Comparison of ENCODE assay signal across 14 cellular contexts in genomic region chr2:3260959-3261358, GRCh38.
DNase-seq lines count a peak whose midpoint lies in the region; ATAC-seq and TF ChIP-seq lines count a peak whose summit lies in the region.
"Had no signal": no experiment of that assay in that cellular context is flagged by ENCODE, and none has a peak within 500 bp of the region (broad histone marks: within the 10 kb centered on the region; RNA-seq: fewer than 3 reads in every experiment).

No MANE protein-coding gene starts in this region.

- H3K4me3 Mint-ChIP-seq in brain = no peak overlapping the region
- no peak overlapping the region for H3K4me3 Mint-ChIP-seq in osteocyte (ENCODE audit: unreplicated experiment)
- H3K4me3 Mint-ChIP-seq in activated naive CD4-positive, alpha-beta T cell treated with anti-CD3 and anti-CD28 coated beads, Interleukin-2, amount 10 ng/mL, durations not matched to agents 7 days and 5 days = no peak overlapping the region
- H3K4me3 Mint-ChIP-seq: CD4-positive, alpha-beta T cell; H9 had no signal

- no peak for ATAC-seq in GM19035 (IDR thresholded peaks at IDR 0.05; ENCODE audit: unreplicated experiment)
- ATAC-seq: K562 had no signal

- H3K36me3 Mint-ChIP-seq in brain = no peaks in the 10 kb centered on the region
- peaks cover 6% of the 10 kb centered on the region for H3K36me3 Mint-ChIP-seq in osteocyte (ENCODE audit: unreplicated experiment)
- peaks cover 6% of the 10 kb centered on the region for H3K36me3 Mint-ChIP-seq in activated naive CD4-positive, alpha-beta T cell treated with anti-CD3 and anti-CD28 coated beads, Interleukin-2, amount 10 ng/mL, durations not matched to agents 7 days and 5 days

- no peaks in the 10 kb centered on the region for H3K9me3 Mint-ChIP-seq in brain
- no peaks in the 10 kb centered on the region for H3K9me3 Mint-ChIP-seq in osteocyte (ENCODE audit: unreplicated experiment)
- no peaks in the 10 kb centered on the region for H3K9me3 Mint-ChIP-seq in activated naive CD4-positive, alpha-beta T cell treated with anti-CD3 and anti-CD28 coated beads, Interleukin-2, amount 10 ng/mL, durations not matched to agents 7 days and 5 days
- H3K9me3 Mint-ChIP-seq: CD4-positive, alpha-beta T cell; H9 had no signal

- TF ChIP-seq CTCF in brain (conservative IDR thresholded peaks at IDR 0.05) (no peak), osteocyte (IDR thresholded peaks at IDR 0.05) (no peak)

- H3K27me3 Mint-ChIP-seq in brain (no peaks in the 10 kb centered on the region), osteocyte (ENCODE audit: unreplicated experiment) (no peaks in the 10 kb centered on the region)
- H3K27me3 Mint-ChIP-seq in activated naive CD4-positive, alpha-beta T cell treated with anti-CD3 and anti-CD28 coated beads, Interleukin-2, amount 10 ng/mL, durations not matched to agents 7 days and 5 days = no peaks in the 10 kb centered on the region
- H3K27me3 Mint-ChIP-seq: CD4-positive, alpha-beta T cell had no signal

- H3K4me1 Mint-ChIP-seq in brain = peaks cover 54% of the 10 kb centered on the region
- peaks cover 2% of the 10 kb centered on the region for H3K4me1 Mint-ChIP-seq in osteocyte (ENCODE audit: unreplicated experiment)
- no peaks in the 10 kb centered on the region for H3K4me1 Mint-ChIP-seq in activated naive CD4-positive, alpha-beta T cell treated with anti-CD3 and anti-CD28 coated beads, Interleukin-2, amount 10 ng/mL, durations not matched to agents 7 days and 5 days

- peak overlapping the region in 3 of 5 experiments; percentile 0 to 72 (median 34) for H3K27ac Mint-ChIP-seq in brain
- no peak overlapping the region for H3K27ac Mint-ChIP-seq in osteocyte (ENCODE audit: unreplicated experiment)
- no peak overlapping the region for H3K27ac Mint-ChIP-seq in activated naive CD4-positive, alpha-beta T cell treated with anti-CD3 and anti-CD28 coated beads, Interleukin-2, amount 10 ng/mL, durations not matched to agents 7 days and 5 days
- H3K27ac Mint-ChIP-seq: CD4-positive, alpha-beta T cell; H9 had no signal

- CTCF ChIA-PET in activated naive CD4-positive, alpha-beta T cell treated with anti-CD3 and anti-CD28 coated beads, Interleukin-2, amount 10 ng/mL, durations not matched to agents 7 days and 5 days (lab: Charles Lee) = no interaction called here

- DNase-seq in islet precursor cell = peak; percentile 52
- DNase-seq in osteocyte (ENCODE audit: extremely low spot score, unreplicated experiment) = peak; percentile 19
- no peak for DNase-seq in activated naive CD4-positive, alpha-beta T cell treated with anti-CD3 and anti-CD28 coated beads, Interleukin-2, amount 10 ng/mL, durations not matched to agents 7 days and 5 days
- no peak for DNase-seq in RKO (ENCODE audit: low spot score)
- DNase-seq in GDM1 (lab: John Stamatoyannopoulos, UW) = no peak
- DNase-seq: ACHN; AML-193; Caco-2; CD4-positive, alpha-beta T cell; H9; IMR-90 had no signal

Comparison
In these comparisons a context has a peak if more than half of its experiments do, and no peak if none do; other contexts are left out.
1. H3K27ac Mint-ChIP-seq: peak in brain (3 of 5); none in osteocyte (single experiment) and activated naive CD4-positive, alpha-beta T cell treated with anti-CD3 and anti-CD28 coated beads, Interleukin-2, amount 10 ng/mL, durations not matched to agents 7 days and 5 days (single experiment).
2. DNase-seq: peak in islet precursor cell (single experiment) and osteocyte (single experiment); none in activated naive CD4-positive, alpha-beta T cell treated with anti-CD3 and anti-CD28 coated beads, Interleukin-2, amount 10 ng/mL, durations not matched to agents 7 days and 5 days (single experiment), RKO (single experiment) and GDM1 (single experiment).